8 cellular contexts compared by ENCODE assay signal in genomic region chr2:108688818-108689756, GRCh38. TPM values are rescaled to one million over a fixed set of nuclear protein-coding genes. Genes with fewer than 3 reads are reported as not detected.
DNase-seq lines count a peak whose midpoint lies in the region; ATAC-seq and TF ChIP-seq lines count a peak whose summit lies in the region.
"Not testable (repeated sequence)": the region's sequence is repeated elsewhere in the genome, so short reads cannot be mapped to it uniquely, and the experiment has no call there.

No MANE protein-coding gene starts in this region.

- TF ChIP-seq POLR2A in IMR-90 (IDR thresholded peaks at IDR 0.05; ENCODE audit: low read depth, low read length); heart left ventricle (IDR thresholded peaks at IDR 0.05); prostate gland (IDR thresholded peaks at IDR 0.05): not testable (repeated sequence)

- not testable (repeated sequence) for H4K5ac ChIP-seq in IMR-90 (ENCODE audit: low read depth, low read length)

- not testable (repeated sequence) for H3K9me1 ChIP-seq in IMR-90 (ENCODE audit: insufficient read depth, low read length)

- H3K4ac ChIP-seq in IMR-90 (ENCODE audit: low read depth, low read length): not testable (repeated sequence)

- not testable (repeated sequence) for H2BK20ac ChIP-seq in IMR-90 (ENCODE audit: low read depth, low read length)

- peak; percentile 33 for DNase-seq in DMS 273 (lab: John Stamatoyannopoulos, UW; ENCODE audit: unreplicated experiment)
- DNase-seq in IMR-90, heart left ventricle: not testable (repeated sequence)
- peak; percentile 69 for DNase-seq in NCI-H2029 treated with DMSO at 0.1 percent for 48 hours (lab: John Stamatoyannopoulos, UW)
- peak; percentile 19 for DNase-seq in NCI-H510A treated with DMSO at 0.1 percent for 48 hours (lab: John Stamatoyannopoulos, UW)
- DNase-seq in RPMI7951 (ENCODE audit: low read depth): peak; percentile 81
- peak; percentile 29 for DNase-seq in dermis blood vessel endothelial cell
- peak; percentile 40 for DNase-seq in prostate gland (ENCODE audit: low spot score)

- H2AK5ac ChIP-seq in IMR-90 (ENCODE audit: low read depth, low read length): not testable (repeated sequence)

- POLR2A ChIA-PET in IMR-90 (lab: Charles Lee; ENCODE audit: unreplicated experiment): not testable (repeated sequence)

- not testable (repeated sequence) for TF ChIP-seq CTCF in IMR-90 (conservative IDR thresholded peaks at IDR 0.05; ENCODE audit: low read depth, low read length); heart left ventricle (IDR thresholded peaks at IDR 0.05); prostate gland (IDR thresholded peaks at IDR 0.05)

- H3K9ac ChIP-seq in IMR-90 (ENCODE audit: low read depth, low read length): not testable (repeated sequence)

- H3K79me1 ChIP-seq in IMR-90 (ENCODE audit: low read depth in 1 of 2, low read length in 2 of 2): not testable (repeated sequence)

- intact Hi-C loops in IMR-90 (cut with micrococcal nuclease); prostate gland (cut with DNase I): not testable (repeated sequence)
- intact Hi-C loops in heart left ventricle (cut with DNase I): loop anchor here in 1 of 10 donors (10.0 kb wide), 1 partner anchor 96 kb away; the partner anchor contains the start of gene CCDC138

- ATAC-seq in IMR-90 (ENCODE audit: low read depth) (peak; percentile 88), heart left ventricle (peak in 3 of 4 donors; percentile 38 to 55 (median 48))

- TF ChIP-seq RAD21 in IMR-90 (IDR thresholded peaks at IDR 0.05; ENCODE audit: low read length): not testable (repeated sequence)

- not testable (repeated sequence) for H2BK5ac ChIP-seq in IMR-90 (ENCODE audit: low read depth, low read length, poor library complexity, severe bottlenecking)

- not testable (repeated sequence) for H2BK120ac ChIP-seq in IMR-90 (ENCODE audit: low read depth, low read length)

- BruUV-seq in IMR-90 (replicated peaks; lab: Mats Ljungman, UMichigan): not testable (repeated sequence)

- H4K20me1 ChIP-seq in IMR-90 (ENCODE audit: insufficient read depth, low read length): not testable (repeated sequence)

- H4K91ac ChIP-seq in IMR-90 (ENCODE audit: insufficient read depth, low read depth, low read length): not testable (repeated sequence)

- H2AK9ac ChIP-seq in IMR-90 (replicated peaks; ENCODE audit: low read depth, low read length, poor library complexity): not testable (repeated sequence)

- H3K36me3 ChIP-seq in IMR-90 (ENCODE audit: control insufficient read depth, insufficient read depth, low read length); prostate gland: not testable (repeated sequence)
- peaks cover 0 to 30% (median 19%) of the 10 kb centered on the region in 9 donors for H3K36me3 ChIP-seq in heart left ventricle

- not testable (repeated sequence) for H4K8ac ChIP-seq in IMR-90 (ENCODE audit: low read depth in 2 of 2, low read length in 2 of 2)

- H3K27ac ChIP-seq in IMR-90 (ENCODE audit: insufficient read depth, low read length); heart left ventricle; prostate gland: not testable (repeated sequence)

- H3K4me1 ChIP-seq in IMR-90 (ENCODE audit: control insufficient read depth, insufficient read depth, low read length); heart left ventricle; prostate gland (replicated peaks): not testable (repeated sequence)

- CTCF ChIA-PET in IMR-90 (lab: Yijun Ruan, JAX): not testable (repeated sequence)

- H2AFZ ChIP-seq in IMR-90 (replicated peaks; ENCODE audit: low read length, poor library complexity): not testable (repeated sequence)

- WGBS in IMR-90 (ENCODE audit: extremely low coverage in 2 of 2, insufficient read length in 1 of 2), 2 experiments: no CpG with 5 or more reads among the region's 15 CpGs
- WGBS in heart left ventricle, 4 donors: 72 to 88% (median 84%) methylated on average over 4 to 9 of the region's 15 CpGs
- 30% methylated on average over 6 of the region's 15 CpGs for WGBS in prostate gland

- in situ Hi-C loops in IMR-90 (cut with MboI; ENCODE audit: low sequenced_read_pairs): not testable (repeated sequence)

- not testable (repeated sequence) for H3K14ac ChIP-seq in IMR-90 (replicated peaks; ENCODE audit: low read depth, low read length)

- not testable (repeated sequence) for H3K4me2 ChIP-seq in IMR-90 (ENCODE audit: low read depth, low read length)

- not testable (repeated sequence) for H3K56ac ChIP-seq in IMR-90 (ENCODE audit: extremely low read depth, insufficient read depth, low read length)

- not testable (repeated sequence) for H3K18ac ChIP-seq in IMR-90 (ENCODE audit: low read depth, low read length)

- H3K23ac ChIP-seq in IMR-90 (ENCODE audit: low read depth, low read length): not testable (repeated sequence)

- H3K27me3 ChIP-seq in IMR-90 (ENCODE audit: control insufficient read depth, insufficient read depth, low read length); heart left ventricle; prostate gland (replicated peaks; ENCODE audit: insufficient read depth): not testable (repeated sequence)

- not testable (repeated sequence) for H3K4me3 ChIP-seq in IMR-90 (ENCODE audit: insufficient read depth, low read depth, low read length); heart left ventricle; prostate gland

- H3K9me3 ChIP-seq in IMR-90 (ENCODE audit: control insufficient read depth, insufficient read depth, low read length); heart left ventricle; prostate gland: not testable (repeated sequence)

- not testable (repeated sequence) for H2BK15ac ChIP-seq in IMR-90 (ENCODE audit: low read depth, low read length)

- dilution Hi-C loops in IMR-90 (cut with HindIII; ENCODE audit: low sequenced_read_pairs, unreplicated experiment): not testable (repeated sequence)

RNA-seq across cellular contexts. Expression of gene RANBP2, which starts 30.2 kb away (rescaled TPM):
- total RNA-seq in IMR-90 (2012; rRNA removed): 64.9 and 95.8 TPM in 2 replicates
- 7.3 and 9.8 TPM in 2 replicates for polyA plus RNA-seq in IMR-90 (2012; rRNA removed)
- polyA plus RNA-seq in IMR-90 (2012; cell fraction: cytosol; rRNA removed): 0.77 and 1.1 TPM in 2 replicates
- 1.2 and 12.4 TPM in 2 replicates for polyA plus RNA-seq in IMR-90 (2012; cell fraction: nucleus; rRNA removed; ENCODE audit: low replicate concordance)
- 51.6 and 56.0 TPM in 2 replicates for total RNA-seq in RPMI7951 (2014; rRNA removed; shearing (Covaris generic))
- total RNA-seq in dermis blood vessel endothelial cell: 103 and 126 TPM in 2 replicates
- total RNA-seq in heart left ventricle: 10 to 100 TPM; 43.3 to 67.7 (median 52.5) TPM
- polyA plus RNA-seq in heart left ventricle: 10 to 100 TPM in 1 of 2 donors, 1 to 10 TPM in 1; 9.9 to 16.4 TPM
- 10 to 100 TPM; 77.8 to 96.2 TPM for total RNA-seq in prostate gland
